Comparison of ENCODE assay signal across 14 cellular contexts in genomic region chr21:36693144-36694040, GRCh38. TPM values are rescaled to one million over a fixed set of nuclear protein-coding genes. Genes with fewer than 3 reads are reported as not detected.
DNase-seq lines count a peak whose midpoint lies in the region; ATAC-seq, FAIRE-seq and TF ChIP-seq lines count a peak whose summit lies in the region.
"Had no signal": no experiment of that assay in that cellular context is flagged by ENCODE, and none has a peak within 500 bp of the region (broad histone marks: within the 10 kb centered on the region; RNA-seq: fewer than 3 reads in every experiment).

No MANE protein-coding gene starts in this region.

- H3K27me3 ChIP-seq in K562 (ENCODE audit: control insufficient read depth in 2 of 2, insufficient read depth in 2 of 2, low read length in 2 of 2), result peaks cover 71 to 81% of the 10 kb centered on the region in 2 experiments

- TF ChIP-seq CTCF in K562 (IDR thresholded peaks at IDR 0.05 in 2 of 3, conservative IDR thresholded peaks at IDR 0.05 in 1 of 3; ENCODE audit: insufficient read depth in 2 of 3, low read depth in 1 of 3, low read length in 3 of 3), result no peak

- no peak for ATAC-seq in K562
- ATAC-seq in GM21825 (IDR thresholded peaks at IDR 0.05; ENCODE audit: unreplicated experiment), result no peak
- no peak for ATAC-seq in GM19328 (IDR thresholded peaks at IDR 0.05; ENCODE audit: unreplicated experiment)
- ATAC-seq: activated T-helper 17 cell treated with anti-CD3 and anti-CD28 coated beads, Interleukin-2, amount 50 U/mL, for 72 hours had no signal

- no peak for FAIRE-seq in K562 (lab: Jason Lieb, UNC)
- FAIRE-seq: H54 had no signal

- TF ChIP-seq RAD21 in K562 (CRISPR knock-in tag; conservative IDR thresholded peaks at IDR 0.05 in 1 of 2, IDR thresholded peaks at IDR 0.05 in 1 of 2), result no peak

- 0 out of 2 replicates have a peak, but pooled peaks cover 5% of the 10 kb centered on the region for H4K20me1 ChIP-seq in K562 (replicated peaks; ENCODE audit: control insufficient read depth, insufficient read depth, low read length)

- H3K4me3 ChIP-seq in K562, result no peak overlapping the region

- peaks cover 2% of the 10 kb centered on the region for H3K9me3 ChIP-seq in K562 (replicated peaks; ENCODE audit: control insufficient read depth, insufficient read depth, low read depth, low read length)

- POLR2A ChIA-PET in K562 (lab: Yijun Ruan, JAX), result interaction anchor here (0.5 to 1.0 kb wide), 2 partner anchors 79 to 231 kb away, joined by 3 read pairs; no protein-coding TSS in a partner anchor

- BruUV-seq in K562 (replicated peaks; lab: Mats Ljungman, UMichigan), result no TSS peak

- H2AFZ ChIP-seq in K562 (ENCODE audit: low read depth, low read length), result no peak overlapping the region

- H3K9me1 ChIP-seq in K562 (ENCODE audit: control insufficient read depth, insufficient read depth, low read length), result no peaks in the 10 kb centered on the region

- intact Hi-C loops in K562 (cut with micrococcal nuclease), result no loop called here

- H3K79me2 ChIP-seq in K562 (ENCODE audit: control insufficient read depth, insufficient read depth, low read length), result no peaks in the 10 kb centered on the region

- CTCF ChIA-PET in K562 (lab: Yijun Ruan, JAX; ENCODE audit: low intra/inter-chr PET ratio), result no interaction called here

- peaks cover 0 to 17% of the 10 kb centered on the region in 2 experiments; a peak in 2 of 5 replicates for H3K4me1 ChIP-seq in K562 (replicated peaks in 1 of 2; ENCODE audit: control insufficient read depth in 2 of 2, insufficient read depth in 2 of 2, low read length in 2 of 2)

- TF ChIP-seq POLR2A in K562 (conservative IDR thresholded peaks at IDR 0.05), result no peak

- peak; percentile 20 for DNase-seq in stimulated activated CD4-positive, alpha-beta T cell treated with anti-CD3 and anti-CD28 coated beads, Interleukin-15, amount 100 ng/mL, for 24 hours
- no peak for DNase-seq in stimulated activated CD4-positive, alpha-beta T cell treated with anti-CD3 and anti-CD28 coated beads, Interleukin-4, amount 100 ng/mL, for 4 hours
- DNase-seq in K562 (ENCODE audit: extremely low read depth in 1 of 4, low spot score in 3 of 4) (no peak), left kidney (ENCODE audit: low read depth, low spot score) (peak; percentile 78), NCI-H2029 (lab: John Stamatoyannopoulos, UW) (no peak)
- DNase-seq in central memory CD4-positive, alpha-beta T cell, result no peak
- DNase-seq: cortex of kidney, NCI-H2081 treated with DMSO at 0.1 percent for 48 hours had no signal

- WGBS in K562 (ENCODE audit: insufficient coverage, low coverage, missing lambda C conversion rate), result 44% methylated on average over 64 of the region's 74 CpGs

- no peak for TF ChIP-seq EP300 in K562 (IDR thresholded peaks at IDR 0.05; ENCODE audit: low read length)

- H3K27ac ChIP-seq in K562 (ENCODE audit: extremely low read depth, low read depth, low read length), result no peak overlapping the region
- H3K27ac ChIP-seq: BLaER1 treated with 17β-estradiol and CSF1 and Interleukin-3, amounts not matched to agents 10 nM and 100 nM had no signal

- in situ Hi-C loops in K562 (cut with MboI), result no loop called here

- H3K4me2 ChIP-seq in K562 (ENCODE audit: insufficient read depth, low read length), result no peak overlapping the region
- H3K4me2 ChIP-seq: BLaER1 treated with 17β-estradiol and CSF1 and Interleukin-3, amounts not matched to agents 10 nM and 100 nM had no signal

- no peaks in the 10 kb centered on the region for H3K36me3 ChIP-seq in K562 (ENCODE audit: control insufficient read depth, insufficient read depth, low read length)
- H3K36me3 ChIP-seq: BLaER1 treated with 17β-estradiol and CSF1 and Interleukin-3, amounts not matched to agents 10 nM and 100 nM had no signal

- H3K9ac ChIP-seq in K562 (ENCODE audit: insufficient read depth in 1 of 2, low read depth in 2 of 2, low read length in 2 of 2), result no peak overlapping the region
- H3K9ac ChIP-seq: BLaER1 treated with 17β-estradiol and CSF1 and Interleukin-3, amounts not matched to agents 10 nM and 100 nM had no signal

TF ChIP-seq in K562, 482 proteins besides CTCF, POLR2A, EP300 and RAD21:
- TF ChIP-seq, protein P1, sequence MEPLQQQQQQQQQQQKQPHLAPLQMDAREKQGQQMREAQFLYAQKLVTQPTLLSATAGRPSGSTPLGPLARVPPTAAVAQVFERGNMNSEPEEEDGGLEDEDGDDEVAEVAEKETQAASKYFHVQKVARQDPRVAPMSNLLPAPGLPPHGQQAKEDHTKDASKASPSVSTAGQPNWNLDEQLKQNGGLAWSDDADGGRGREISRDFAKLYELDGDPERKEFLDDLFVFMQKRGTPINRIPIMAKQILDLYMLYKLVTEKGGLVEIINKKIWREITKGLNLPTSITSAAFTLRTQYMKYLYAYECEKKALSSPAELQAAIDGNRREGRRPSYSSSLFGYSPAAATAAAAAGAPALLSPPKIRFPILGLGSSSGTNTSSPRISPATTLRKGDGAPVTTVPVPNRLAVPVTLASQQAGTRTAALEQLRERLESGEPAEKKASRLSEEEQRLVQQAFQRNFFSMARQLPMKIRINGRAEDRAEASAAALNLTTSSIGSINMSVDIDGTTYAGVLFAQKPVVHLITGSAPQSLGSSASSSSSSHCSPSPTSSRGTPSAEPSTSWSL (CRISPR knock-in tag; IDR thresholded peaks at IDR 0.05; ENCODE audit: borderline replicate concordance), result no peak
- TF ChIP-seq MECOM (CRISPR knock-in tag; IDR thresholded peaks at IDR 0.05) (no peak), CBX8 (IDR thresholded peaks at IDR 0.05; ENCODE audit: borderline replicate concordance, extremely low read depth, low read depth, low read length, poor library complexity, severe bottlenecking) (peak; percentile 61), GTF2A2 (tag; IDR thresholded peaks at IDR 0.05) (no peak), SNIP1 (IDR thresholded peaks at IDR 0.05; ENCODE audit: low read depth) (no peak)
- TF ChIP-seq, protein P2, sequence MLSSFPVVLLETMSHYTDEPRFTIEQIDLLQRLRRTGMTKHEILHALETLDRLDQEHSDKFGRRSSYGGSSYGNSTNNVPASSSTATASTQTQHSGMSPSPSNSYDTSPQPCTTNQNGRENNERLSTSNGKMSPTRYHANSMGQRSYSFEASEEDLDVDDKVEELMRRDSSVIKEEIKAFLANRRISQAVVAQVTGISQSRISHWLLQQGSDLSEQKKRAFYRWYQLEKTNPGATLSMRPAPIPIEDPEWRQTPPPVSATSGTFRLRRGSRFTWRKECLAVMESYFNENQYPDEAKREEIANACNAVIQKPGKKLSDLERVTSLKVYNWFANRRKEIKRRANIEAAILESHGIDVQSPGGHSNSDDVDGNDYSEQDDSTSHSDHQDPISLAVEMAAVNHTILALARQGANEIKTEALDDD (IDR thresholded peaks at IDR 0.05), result no peak

RNA-seq across cellular contexts. Expression of gene SIM2, which starts 5.5 kb away (rescaled TPM):
- total RNA-seq in K562 (2011; cell fraction: chromatin; rRNA removed; ENCODE audit: low replicate concordance), result not detected in 2 replicates
- total RNA-seq in K562 (2011; cell fraction: nucleolus; rRNA removed), result not detected in 2 replicates
- total RNA-seq in K562 (2011; cell fraction: nucleoplasm; rRNA removed), result not detected in 2 replicates
- total RNA-seq in K562 (2014; rRNA removed) (not detected in 2 replicates), K562 (2014; rRNA removed; fragmentation: Illumina TruSeq; extraction: Trizol) (not detected in 2 replicates), K562 (2015; rRNA removed; fragmentation: Illumina TruSeq; extraction: Trizol) (not detected in 2 replicates), K562 (2021) (0.11 TPM in 2 replicates)
- polyA plus RNA-seq in K562 (2011; rRNA removed) (not detected in 2 replicates), K562 (2014; fragmentation: Illumina TruSeq; extraction: Trizol) (not detected in 2 replicates), K562 (2014; fragmentation: Nextera tagmentation; extraction: Ambion mirVana) (under 1 TPM; 0.07 to 0.08 TPM), K562 (2014; rRNA removed) (not detected in 2 replicates)
- not detected in 2 replicates for polyA plus RNA-seq in K562 (2011; cell fraction: cytosol; rRNA removed)
- polyA plus RNA-seq in K562 (2011; cell fraction: nucleus; rRNA removed), result not detected in 2 replicates
- 0.14 and 0.35 TPM in 2 replicates for polyA plus RNA-seq in K562 (2012)
- polyA minus RNA-seq in K562 (2011; rRNA and poly(A)+ RNA removed), result not detected in 2 replicates
- polyA minus RNA-seq in K562 (2011; cell fraction: cytosol; rRNA and poly(A)+ RNA removed), result not detected in 2 replicates
- polyA minus RNA-seq in K562 (2011; cell fraction: nucleus; rRNA and poly(A)+ RNA removed), result not detected in 2 replicates
- polyA plus RNA-seq: IgD-negative memory B cell had no signal

Comparison
In these comparisons a context has a peak if more than half of its experiments do, and no peak if none do; other contexts are left out.
1. DNase-seq: peak in stimulated activated CD4-positive, alpha-beta T cell treated with anti-CD3 and anti-CD28 coated beads, Interleukin-15, amount 100 ng/mL, for 24 hours (single experiment) and left kidney (single experiment); none in stimulated activated CD4-positive, alpha-beta T cell treated with anti-CD3 and anti-CD28 coated beads, Interleukin-4, amount 100 ng/mL, for 4 hours (0 of 2), K562 (0 of 4), central memory CD4-positive, alpha-beta T cell (single experiment) and NCI-H2029 (single experiment).